ENCODE assay signal across 26 cellular contexts in the genomic region with DNA sequence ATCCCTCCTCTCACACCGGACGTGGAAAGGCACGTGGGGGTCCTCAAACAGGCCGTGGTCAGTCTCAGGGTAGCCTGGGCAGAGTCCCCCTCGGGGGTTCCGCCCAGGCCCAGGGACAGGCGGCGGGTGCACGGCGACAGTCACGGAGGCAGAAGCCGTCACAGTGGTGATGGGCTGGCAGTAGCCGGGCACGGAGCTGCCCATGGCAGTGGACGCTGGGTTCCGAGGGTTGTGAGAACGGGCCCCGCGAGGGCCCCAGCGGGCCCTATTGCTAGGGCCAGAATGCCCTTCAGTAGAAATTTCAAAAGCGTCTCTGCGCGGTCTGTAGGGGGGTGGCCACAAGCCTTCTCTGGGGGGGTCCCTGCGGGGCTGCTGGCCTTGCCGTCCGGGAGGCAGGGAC.
"Had no signal": no experiment of that assay in that cellular context is flagged by ENCODE, and none has a peak within 500 bp of the region (broad histone marks: within the 10 kb centered on the region; RNA-seq: fewer than 3 reads in every experiment).

No MANE protein-coding gene starts in this region.

- ATAC-seq: activated CD4-positive, alpha-beta T cell treated with anti-CD3 and anti-CD28 coated beads for 36 hours; activated CD8-positive, alpha-beta memory T cell treated with anti-CD3 and anti-CD28 coated beads, Interleukin-2, amount 10 ng/mL, durations not matched to agents 7 days and 5 days; activated naive CD8-positive, alpha-beta T cell treated with anti-CD3 and anti-CD28 coated beads, Interleukin-2, amount 50 U/mL, for 24 hours; Panc1 had no signal

- H3K27ac Mint-ChIP-seq: activated CD4-positive, alpha-beta T cell treated with anti-CD3 and anti-CD28 coated beads for 36 hours; activated CD4-positive, alpha-beta T cell treated with anti-CD3 and anti-CD28 coated beads, Interleukin-2, amount 10 ng/mL, durations not matched to agents 7 days and 5 days; activated CD8-positive, alpha-beta memory T cell treated with anti-CD3 and anti-CD28 coated beads, Interleukin-2, amount 10 ng/mL, durations not matched to agents 7 days and 5 days; activated naive CD4-positive, alpha-beta T cell treated with anti-CD3 and anti-CD28 coated beads, Interleukin-2, amount 10 ng/mL, durations not matched to agents 7 days and 5 days; activated naive CD8-positive, alpha-beta T cell; activated naive CD8-positive, alpha-beta T cell treated with anti-CD3 and anti-CD28 coated beads, Interleukin-2, amount 50 U/mL, for 24 hours had no signal

- H3K27me3 ChIP-seq: SJCRH30 had no signal

- H3K9me3 Mint-ChIP-seq: activated CD4-positive, alpha-beta T cell treated with anti-CD3 and anti-CD28 coated beads, Interleukin-2, amount 10 ng/mL, durations not matched to agents 7 days and 5 days; activated naive CD4-positive, alpha-beta T cell treated with anti-CD3 and anti-CD28 coated beads, Interleukin-2, amount 10 ng/mL, durations not matched to agents 7 days and 5 days; activated naive CD8-positive, alpha-beta T cell treated with anti-CD3 and anti-CD28 coated beads, Interleukin-2, amount 50 U/mL, for 24 hours; brain had no signal

- FAIRE-seq: bronchial epithelial cell had no signal

- DNase-seq: activated CD4-positive, alpha-beta T cell treated with anti-CD3 and anti-CD28 coated beads for 36 hours; activated CD4-positive, alpha-beta T cell treated with anti-CD3 and anti-CD28 coated beads, Interleukin-2, amount 10 ng/mL, durations not matched to agents 7 days and 5 days; activated CD4-positive, alpha-beta T cell treated with anti-CD3 and anti-CD28 coated beads, Interleukin-2, amount 50 U/mL, for 48 hours; activated CD8-positive, alpha-beta memory T cell treated with anti-CD3 and anti-CD28 coated beads, Interleukin-2, amount 10 ng/mL, durations not matched to agents 7 days and 5 days; activated CD8-positive, alpha-beta memory T cell treated with anti-CD3 and anti-CD28 coated beads, Interleukin-2, amount 50 U/mL, for 48 hours; activated effector memory CD4-positive, alpha-beta T cell treated with Interleukin-2 at 50 U/mL for 16 hours; activated naive CD4-positive, alpha-beta T cell treated with anti-CD3 and anti-CD28 coated beads, Interleukin-2, amount 10 ng/mL, durations not matched to agents 7 days and 5 days; activated naive CD8-positive, alpha-beta T cell treated with anti-CD3 and anti-CD28 coated beads, Interleukin-2, amount 50 U/mL, for 24 hours; central memory CD4-positive, alpha-beta T cell; NCI-H1105; NCI-H1417 treated with DMSO at 0.1 percent for 48 hours; NCI-H1694; NCI-H1930; NCI-H2081 treated with DMSO at 0.1 percent for 48 hours; NCI-H226; NCI-H446 treated with DMSO at 0.1 percent for 48 hours; NCI-H524; SHP77; SJCRH30; T1000; WERI-Rb-1 had no signal

- H3K36me3 Mint-ChIP-seq: activated naive CD4-positive, alpha-beta T cell treated with anti-CD3 and anti-CD28 coated beads, Interleukin-2, amount 10 ng/mL, durations not matched to agents 7 days and 5 days had no signal

- H3K9me3 ChIP-seq: SJCRH30 had no signal

- H3K4me3 Mint-ChIP-seq: activated CD4-positive, alpha-beta T cell treated with anti-CD3 and anti-CD28 coated beads for 36 hours; activated CD4-positive, alpha-beta T cell treated with anti-CD3 and anti-CD28 coated beads, Interleukin-2, amount 10 ng/mL, durations not matched to agents 7 days and 5 days; activated CD8-positive, alpha-beta memory T cell treated with anti-CD3 and anti-CD28 coated beads, Interleukin-2, amount 10 ng/mL, durations not matched to agents 7 days and 5 days; activated naive CD4-positive, alpha-beta T cell treated with anti-CD3 and anti-CD28 coated beads, Interleukin-2, amount 10 ng/mL, durations not matched to agents 7 days and 5 days; activated naive CD8-positive, alpha-beta T cell; activated naive CD8-positive, alpha-beta T cell treated with anti-CD3 and anti-CD28 coated beads, Interleukin-2, amount 50 U/mL, for 24 hours; brain had no signal

- H3K4me3 ChIP-seq: SJCRH30, SK-N-MC had no signal

- H3K27ac ChIP-seq: SK-N-MC, WERI-Rb-1 had no signal

- H3K4me1 Mint-ChIP-seq: activated CD4-positive, alpha-beta T cell treated with anti-CD3 and anti-CD28 coated beads, Interleukin-2, amount 10 ng/mL, durations not matched to agents 7 days and 5 days had no signal

- H3K27me3 Mint-ChIP-seq: activated CD4-positive, alpha-beta T cell treated with anti-CD3 and anti-CD28 coated beads for 36 hours; activated CD4-positive, alpha-beta T cell treated with anti-CD3 and anti-CD28 coated beads, Interleukin-2, amount 10 ng/mL, durations not matched to agents 7 days and 5 days; activated CD8-positive, alpha-beta memory T cell treated with anti-CD3 and anti-CD28 coated beads, Interleukin-2, amount 10 ng/mL, durations not matched to agents 7 days and 5 days; activated naive CD8-positive, alpha-beta T cell; activated naive CD8-positive, alpha-beta T cell treated with anti-CD3 and anti-CD28 coated beads, Interleukin-2, amount 50 U/mL, for 24 hours; brain had no signal
